Comparison of ENCODE assay signal across 11 cellular contexts in genomic region chr7:1938788-1939433, GRCh38.
A peak's percentile ranks its signal among the peaks of the same experiment; 100 is the strongest.
DNase-seq lines count a peak whose midpoint lies in the region; ATAC-seq and TF ChIP-seq lines count a peak whose summit lies in the region.
"Had no signal": no experiment of that assay in that cellular context is flagged by ENCODE, and none has a peak within 500 bp of the region (broad histone marks: within the 10 kb centered on the region; RNA-seq: fewer than 3 reads in every experiment).

No MANE protein-coding gene starts in this region.

- H3K27ac Mint-ChIP-seq in T-helper 1 cell treated with Interleukin-12 subunit alpha and Interleukin-12 subunit beta and Interleukin-4 antibody, amounts not matched to agents 30 μg/mL and 1 μg/mL, for 36 hours: peak overlapping the region; percentile 98
- peak overlapping the region; percentile 78 for H3K27ac Mint-ChIP-seq in stimulated activated naive CD8-positive, alpha-beta T cell treated with anti-CD3 and anti-CD28 coated beads, Interleukin-15, Interleukin-2, amounts not matched to agents 100 ng/mL and 50 ng/mL, for 24 hours

- H3K4me1 ChIP-seq in BE2C: 0 out of 2 replicates have a peak, but pooled peaks cover 3% of the 10 kb centered on the region

- H3K27me3 ChIP-seq in BE2C: no peaks in the 10 kb centered on the region

- TF ChIP-seq CTCF in fibroblast of mammary gland (conservative IDR thresholded peaks at IDR 0.05; ENCODE audit: control insufficient read depth, insufficient read depth, low read depth, low read length) (no peak), BE2C (IDR thresholded peaks at IDR 0.05; ENCODE audit: low read depth, low read length) (no peak)

- H3K4me3 Mint-ChIP-seq in T-helper 1 cell treated with Interleukin-12 subunit alpha and Interleukin-12 subunit beta and Interleukin-4 antibody, amounts not matched to agents 30 μg/mL and 1 μg/mL, for 36 hours: peak overlapping the region; percentile 93
- H3K4me3 Mint-ChIP-seq in stimulated activated naive CD8-positive, alpha-beta T cell treated with anti-CD3 and anti-CD28 coated beads, Interleukin-15, Interleukin-2, amounts not matched to agents 100 ng/mL and 50 ng/mL, for 24 hours: peak overlapping the region; percentile 75

- H3K9me3 ChIP-seq in BE2C: no peaks in the 10 kb centered on the region; the same call in 1 of the 2 replicates

- H3K27me3 Mint-ChIP-seq in T-helper 1 cell treated with Interleukin-12 subunit alpha and Interleukin-12 subunit beta and Interleukin-4 antibody, amounts not matched to agents 30 μg/mL and 1 μg/mL, for 36 hours (ENCODE audit: low read depth): no peaks in the 10 kb centered on the region
- no peaks in the 10 kb centered on the region for H3K27me3 Mint-ChIP-seq in stimulated activated naive CD8-positive, alpha-beta T cell treated with anti-CD3 and anti-CD28 coated beads, Interleukin-15, Interleukin-2, amounts not matched to agents 100 ng/mL and 50 ng/mL, for 24 hours

- no peak for ATAC-seq in HG02571 (IDR thresholded peaks at IDR 0.05; ENCODE audit: unreplicated experiment)

- peaks cover 5% of the 10 kb centered on the region for H3K9me3 Mint-ChIP-seq in T-helper 1 cell treated with Interleukin-12 subunit alpha and Interleukin-12 subunit beta and Interleukin-4 antibody, amounts not matched to agents 30 μg/mL and 1 μg/mL, for 36 hours
- no peaks in the 10 kb centered on the region for H3K9me3 Mint-ChIP-seq in stimulated activated naive CD8-positive, alpha-beta T cell treated with anti-CD3 and anti-CD28 coated beads, Interleukin-15, Interleukin-2, amounts not matched to agents 100 ng/mL and 50 ng/mL, for 24 hours

- H3K4me3 ChIP-seq in fibroblast of mammary gland (ENCODE audit: control insufficient read depth, low read depth, low read length) (peak overlapping the region; percentile 32), BE2C (ENCODE audit: low read depth, low read length) (no peak overlapping the region)

- peaks cover 28% of the 10 kb centered on the region for H3K36me3 Mint-ChIP-seq in T-helper 1 cell treated with Interleukin-12 subunit alpha and Interleukin-12 subunit beta and Interleukin-4 antibody, amounts not matched to agents 30 μg/mL and 1 μg/mL, for 36 hours (ENCODE audit: low read depth)
- peaks cover 14% of the 10 kb centered on the region for H3K36me3 Mint-ChIP-seq in stimulated activated naive CD8-positive, alpha-beta T cell treated with anti-CD3 and anti-CD28 coated beads, Interleukin-15, Interleukin-2, amounts not matched to agents 100 ng/mL and 50 ng/mL, for 24 hours (ENCODE audit: low read depth)

- H3K36me3 ChIP-seq in BE2C: no peaks in the 10 kb centered on the region

- DNase-seq in activated gamma-delta T cell treated with Interleukin-2 at 50 U/mL for 16 hours (peak; percentile 33), activated gamma-delta T cell (lab: John Stamatoyannopoulos, UW) (no peak), fibroblast of mammary gland (ENCODE audit: low read depth) (peak; percentile 29), BE2C (no peak), AG08395 (ENCODE audit: low spot score) (no peak)
- DNase-seq: activated CD4-positive, CD25-positive, alpha-beta regulatory T cell; mesendoderm; NCI-H1105 treated with DMSO at 0.1 percent for 48 hours had no signal

- H3K4me1 Mint-ChIP-seq in T-helper 1 cell treated with Interleukin-12 subunit alpha and Interleukin-12 subunit beta and Interleukin-4 antibody, amounts not matched to agents 30 μg/mL and 1 μg/mL, for 36 hours (ENCODE audit: low read depth): peaks cover 47% of the 10 kb centered on the region
- H3K4me1 Mint-ChIP-seq in stimulated activated naive CD8-positive, alpha-beta T cell treated with anti-CD3 and anti-CD28 coated beads, Interleukin-15, Interleukin-2, amounts not matched to agents 100 ng/mL and 50 ng/mL, for 24 hours (ENCODE audit: low read depth): peaks cover 54% of the 10 kb centered on the region

Comparison
In these comparisons a context has a peak if more than half of its experiments do, and no peak if none do; other contexts are left out.
1. DNase-seq: peak in activated gamma-delta T cell treated with Interleukin-2 at 50 U/mL for 16 hours (single experiment) and fibroblast of mammary gland (single experiment); none in activated gamma-delta T cell (single experiment), BE2C (single experiment) and AG08395 (single experiment).